Comparison of ENCODE assay signal across 8 cellular contexts in genomic region chr3:60086811-60087210, GRCh38.
DNase-seq lines count a peak whose midpoint lies in the region; ATAC-seq, FAIRE-seq and TF ChIP-seq lines count a peak whose summit lies in the region.

No MANE protein-coding gene starts in this region.

- DNase-seq in A549 (ENCODE audit: low read depth in 1 of 2, low spot score in 1 of 2) (no peak), NB4 (ENCODE audit: low read depth) (peak; percentile 55), mammary epithelial cell (peak; percentile 16), DMS79 (lab: John Stamatoyannopoulos, UW) (no peak), NCI-H446 treated with DMSO at 0.1 percent for 48 hours (lab: John Stamatoyannopoulos, UW) (no peak), mucosa of descending colon (no peak)

- in situ Hi-C loops in mammary epithelial cell (cut with MboI; ENCODE audit: low sequenced_read_pairs in 2 of 2), result no loop called here

- POLR2A ChIA-PET in A549 (lab: Yijun Ruan, JAX), result no interaction called here

- no TSS peak for BruUV-seq in mammary epithelial cell (replicated peaks; lab: Mats Ljungman, UMichigan)

- FAIRE-seq in A549 (lab: Jason Lieb, UNC), result no peak

- H3K4me3 ChIP-seq in A549 (no peak overlapping the region), NB4 (ENCODE audit: low read depth, low read length) (no peak overlapping the region), mammary epithelial cell (replicated peaks in 1 of 3; ENCODE audit: insufficient read depth in 1 of 3, low read depth in 2 of 3, low read length in 3 of 3) (no peak overlapping the region), mucosa of descending colon (no peak overlapping the region)

- TF ChIP-seq POLR2A in A549 (IDR thresholded peaks at IDR 0.05; ENCODE audit: low read length) (no peak), NB4 (IDR thresholded peaks at IDR 0.05; ENCODE audit: extremely low read depth, insufficient read length) (no peak)

- no peaks in the 10 kb centered on the region for H3K79me2 ChIP-seq in mammary epithelial cell (ENCODE audit: insufficient read depth, low read length)

- no peak for TF ChIP-seq CTCF in A549 (IDR thresholded peaks at IDR 0.05)
- no peak for TF ChIP-seq CTCF in NB4 (IDR thresholded peaks at IDR 0.05; ENCODE audit: low read depth, low read length)
- no peak for TF ChIP-seq CTCF in mammary epithelial cell (conservative IDR thresholded peaks at IDR 0.05 in 1 of 2, IDR thresholded peaks at IDR 0.05 in 1 of 2; ENCODE audit: extremely low read depth in 1 of 2, insufficient read depth in 1 of 2, low read depth in 1 of 2, low read length in 2 of 2)
- TF ChIP-seq CTCF in mucosa of descending colon (IDR thresholded peaks at IDR 0.05), result no peak

- dilution Hi-C loops in mammary epithelial cell (cut with HindIII; ENCODE audit: low sequenced_read_pairs), result no loop called here

- H3K4me1 ChIP-seq in A549 (no peaks in the 10 kb centered on the region), mammary epithelial cell (ENCODE audit: insufficient read depth, low read length) (no peaks in the 10 kb centered on the region), mucosa of descending colon (ENCODE audit: low read depth) (no peaks in the 10 kb centered on the region)

- intact Hi-C loops in mammary epithelial cell (cut with micrococcal nuclease), result no loop called here
- intact Hi-C loops in mucosa of descending colon (cut with DNase I, micrococcal nuclease), result no loop called here

- H3K9ac ChIP-seq in mammary epithelial cell (ENCODE audit: insufficient read depth, low read length), result no peak overlapping the region

- H3K9me3 ChIP-seq in A549 (no peaks in the 10 kb centered on the region), mammary epithelial cell (replicated peaks; ENCODE audit: insufficient read depth, low read length) (no peaks in the 10 kb centered on the region), mucosa of descending colon (no peaks in the 10 kb centered on the region)

- ATAC-seq in A549 (no peak), GM21360 (IDR thresholded peaks at IDR 0.05; ENCODE audit: unreplicated experiment) (peak; percentile 92), GM19467 (IDR thresholded peaks at IDR 0.05; ENCODE audit: unreplicated experiment) (no peak), mucosa of descending colon (no peak)

- no peak for TF ChIP-seq EP300 in A549 (IDR thresholded peaks at IDR 0.05)

- no CpG with 5 or more reads among the region's 2 CpGs for WGBS in A549 (ENCODE audit: missing lambda C conversion rate)
- WGBS in mammary epithelial cell (ENCODE audit: low coverage, missing lambda C conversion rate), result 33% methylated on average over 2 of the region's 2 CpGs

- H3K36me3 ChIP-seq in mammary epithelial cell (ENCODE audit: insufficient read depth, low read length) (no peaks in the 10 kb centered on the region), mucosa of descending colon (ENCODE audit: low read depth) (no peaks in the 10 kb centered on the region)

- H3K27ac ChIP-seq in A549 (no peak overlapping the region), mammary epithelial cell (ENCODE audit: insufficient read depth, low read depth, low read length) (no peak overlapping the region)

- H3K27me3 ChIP-seq in mammary epithelial cell (ENCODE audit: insufficient read depth, low read length), result no peaks in the 10 kb centered on the region

- no peak overlapping the region for H3K4me2 ChIP-seq in A549
- no peak overlapping the region for H3K4me2 ChIP-seq in mammary epithelial cell (ENCODE audit: insufficient read depth, low read depth, low read length)

- CTCF ChIA-PET in A549 (lab: Yijun Ruan, JAX) (interaction anchor here (0.6 kb wide), 1 partner anchor 685 kb away, joined by 3 read pairs; no protein-coding TSS in a partner anchor), mammary epithelial cell (lab: Charles Lee; ENCODE audit: low non-redundant PET) (no interaction called here)

- H2AFZ ChIP-seq in mammary epithelial cell (ENCODE audit: low read depth, low read length), result no peak overlapping the region

- H4K20me1 ChIP-seq in mammary epithelial cell (ENCODE audit: insufficient read depth, low read length), result no peaks in the 10 kb centered on the region

- TF ChIP-seq RAD21 in A549 (conservative IDR thresholded peaks at IDR 0.05 in 1 of 2, IDR thresholded peaks at IDR 0.05 in 1 of 2), result no peak

TF ChIP-seq in A549, 52 proteins besides CTCF, POLR2A, EP300 and RAD21:
- TF ChIP-seq ATOH8 (CRISPR knock-in tag; IDR thresholded peaks at IDR 0.05; ENCODE audit: low read depth) (no peak), E2F6 (IDR thresholded peaks at IDR 0.05; ENCODE audit: borderline replicate concordance, low read depth) (no peak), HDAC2 (IDR thresholded peaks at IDR 0.05) (no peak), FOSL2 (IDR thresholded peaks at IDR 0.05) (no peak), FOSL2 (CRISPR knock-in tag; IDR thresholded peaks at IDR 0.05) (peak; percentile 58)

Comparison
In these comparisons a context has a peak if more than half of its experiments do, and no peak if none do; other contexts are left out.
1. DNase-seq: peak in NB4 (single experiment) and mammary epithelial cell (single experiment); none in A549 (0 of 2), DMS79 (single experiment), NCI-H446 treated with DMSO at 0.1 percent for 48 hours (single experiment) and mucosa of descending colon (0 of 3).